In the genomic region with DNA sequence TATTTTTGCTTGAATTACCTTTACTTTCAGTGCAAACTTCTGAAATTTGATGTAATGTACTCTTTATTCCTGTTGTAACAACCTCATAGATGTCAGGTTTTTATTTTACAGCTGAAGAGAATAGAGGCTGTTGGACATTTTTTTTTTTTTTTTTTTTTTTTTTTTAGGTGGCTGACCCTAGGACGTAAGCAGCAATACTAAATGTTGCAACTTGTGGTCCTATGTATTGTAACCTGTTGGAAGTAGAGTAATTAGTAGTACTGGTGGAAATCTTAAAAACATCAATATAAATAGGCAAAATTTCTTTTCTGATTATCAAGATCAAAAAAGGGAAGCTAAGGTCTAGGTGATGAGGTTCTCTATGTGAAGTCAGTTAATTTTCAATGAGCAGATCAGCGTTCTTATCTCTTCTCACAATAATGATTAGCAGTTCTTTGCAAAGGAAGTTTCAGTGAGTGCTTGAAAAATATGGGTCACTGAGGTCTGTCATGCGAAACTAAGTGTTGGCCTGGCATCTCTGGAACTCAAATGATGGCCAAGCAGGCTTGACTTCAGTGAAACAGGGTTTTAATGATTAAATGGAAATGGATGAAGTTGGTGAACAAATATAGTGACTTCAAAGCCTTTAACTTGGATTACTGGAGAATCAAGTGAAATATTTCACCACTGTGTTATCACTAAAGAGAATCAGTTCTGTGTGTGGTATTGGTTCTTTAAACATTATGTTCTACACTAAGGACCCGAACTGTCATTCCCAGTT, we compare ENCODE assay signal across 24 cellular contexts. TPM values are rescaled to one million over a fixed set of nuclear protein-coding genes. Genes with fewer than 3 reads are reported as not detected.
DNase-seq lines count a peak whose midpoint lies in the region; ATAC-seq, FAIRE-seq and TF ChIP-seq lines count a peak whose summit lies in the region.
"Had no signal": no experiment of that assay in that cellular context is flagged by ENCODE, and none has a peak within 500 bp of the region (broad histone marks: within the 10 kb centered on the region; RNA-seq: fewer than 3 reads in every experiment).

No MANE protein-coding gene starts in this region.

- ATAC-seq in HG03342 (IDR thresholded peaks at IDR 0.05; ENCODE audit: unreplicated experiment) = no peak
- ATAC-seq in esophagus mucosa = no peak
- ATAC-seq: activated naive CD4-positive, alpha-beta T cell treated with anti-CD3 and anti-CD28 coated beads, Interleukin-2, amount 50 U/mL, for 72 hours; gastroesophageal sphincter; lower lobe of right lung; natural killer cell treated with Interleukin-12 subunit alpha and Interleukin-12 subunit beta and Interleukin-15 and Interleukin-18, amount 100 ng/mL, for 72 hours had no signal

- FAIRE-seq in D721Med (lab: Jason Lieb, UNC) = peak; percentile 25
- peak; percentile 100 for FAIRE-seq in RCC 7860 (lab: Jason Lieb, UNC)
- FAIRE-seq in GM19239 (lab: Jason Lieb, UNC) = no peak
- FAIRE-seq: GM12892 had no signal

- TF ChIP-seq CTCF in D721Med (IDR thresholded peaks at IDR 0.05; ENCODE audit: insufficient read depth, missing control alignments) = no peak

- DNase-seq in D721Med (ENCODE audit: insufficient read length, low spot score) (no peak), RCC 7860 (ENCODE audit: low spot score) (peak; percentile 92), kidney glomerular epithelial cell (lab: John Stamatoyannopoulos, UW) (peak; percentile 89), retina (peak; percentile 15), GM19239 (ENCODE audit: insufficient read length, low spot score) (no peak)
- DNase-seq: activated CD4-positive, alpha-beta memory T cell treated with anti-CD3 and anti-CD28 coated beads for 36 hours; activated CD4-positive, CD25-positive, alpha-beta regulatory T cell treated with anti-CD3 and anti-CD28 coated beads, Interleukin-2, amount 50 U/mL, for 72 hours; anterior cingulate cortex; EL; H9; lower lobe of right lung; NCI-H1417 treated with DMSO at 0.1 percent for 48 hours; NCI-H2081 treated with DMSO at 0.1 percent for 48 hours; spleen; stimulated activated CD4-positive, alpha-beta T cell treated with anti-CD3 and anti-CD28 coated beads, Interleukin-2, amount 100 ng/mL, for 48 hours; T-helper 2 cell; transverse colon had no signal

RNA-seq across cellular contexts. Expression of a gene that starts 42.7 kb away (rescaled TPM):
- 0.32 TPM for total RNA-seq in esophagus mucosa
- total RNA-seq: activated CD4-positive, alpha-beta memory T cell treated with anti-CD3 and anti-CD28 coated beads for 36 hours; dermis microvascular lymphatic vessel endothelial cell had no signal

Comparison
In these comparisons a context has a peak if more than half of its experiments do, and no peak if none do; other contexts are left out.
1. DNase-seq: peak in RCC 7860 (single experiment), kidney glomerular epithelial cell (single experiment) and retina (single experiment); none in D721Med (single experiment) and GM19239 (single experiment).